10 cellular contexts compared by ENCODE assay signal in the genomic region with DNA sequence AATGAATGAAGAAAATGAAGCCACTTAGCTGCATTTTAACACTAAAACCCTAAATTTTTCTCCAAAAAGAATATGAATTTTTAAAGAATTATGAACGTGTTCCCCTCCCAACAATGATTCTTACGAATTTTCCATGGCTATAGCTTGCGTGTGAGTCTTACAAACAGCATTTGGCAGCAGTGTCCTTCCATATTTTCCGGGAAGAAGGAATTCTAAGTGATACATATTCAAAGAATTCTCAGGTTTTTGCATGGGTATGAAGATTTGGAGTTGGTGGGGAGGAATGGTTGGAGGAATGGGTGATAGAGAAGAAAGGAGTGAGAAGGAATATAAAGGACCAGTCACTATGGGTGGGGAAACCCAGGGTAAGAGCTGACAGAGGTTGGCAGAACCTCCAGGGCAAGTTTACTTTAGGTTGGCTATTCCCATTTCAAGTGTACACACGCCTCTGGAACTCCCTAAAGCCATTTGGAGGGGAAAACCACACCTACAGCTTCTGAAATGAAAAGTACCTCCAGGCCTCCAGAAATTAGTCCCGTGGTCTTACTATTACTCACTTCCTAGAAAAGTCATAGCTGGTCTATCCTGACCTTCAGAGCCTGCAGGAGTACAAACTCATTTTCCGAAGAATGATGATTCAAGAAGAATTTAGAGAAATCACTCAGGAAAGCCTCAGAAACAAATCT.
DNase-seq lines count a peak whose midpoint lies in the region; ATAC-seq and TF ChIP-seq lines count a peak whose summit lies in the region.
"Had no signal": no experiment of that assay in that cellular context is flagged by ENCODE, and none has a peak within 500 bp of the region (broad histone marks: within the 10 kb centered on the region; RNA-seq: fewer than 3 reads in every experiment).

No MANE protein-coding gene starts in this region.

- ATAC-seq in GM18868 (IDR thresholded peaks at IDR 0.05; ENCODE audit: unreplicated experiment) (peak; percentile 81), HG02678 (IDR thresholded peaks at IDR 0.05; ENCODE audit: unreplicated experiment) (no peak)

- peak; percentile 35 for DNase-seq in HS-27A (ENCODE audit: low read depth)
- peak; percentile 75 for DNase-seq in choroid plexus epithelial cell (ENCODE audit: low read depth)
- peak; percentile 2 to 8 for DNase-seq in stimulated activated CD8-positive, alpha-beta memory T cell treated with anti-CD3 and anti-CD28 coated beads, Interleukin-15, amount 100 ng/mL, for 48 hours (ENCODE audit: low read depth in 2 of 2)
- no peak for DNase-seq in globus pallidus (ENCODE audit: low spot score)
- no peak for DNase-seq in hypothalamus (lab: John Stamatoyannopoulos, UW)
- DNase-seq: activated naive CD8-positive, alpha-beta T cell treated with anti-CD3 and anti-CD28 coated beads, Interleukin-2, amount 10 ng/mL, durations not matched to agents 7 days and 5 days; NCI-H1105; small intestine had no signal

- H3K4me3 ChIP-seq in choroid plexus epithelial cell (ENCODE audit: low read depth, low read length) = no peak overlapping the region

- no peak for TF ChIP-seq CTCF in choroid plexus epithelial cell (conservative IDR thresholded peaks at IDR 0.05; ENCODE audit: low read depth, low read length)

Comparison
In these comparisons a context has a peak if more than half of its experiments do, and no peak if none do; other contexts are left out.
1. DNase-seq: peak in HS-27A (single experiment), choroid plexus epithelial cell (single experiment) and stimulated activated CD8-positive, alpha-beta memory T cell treated with anti-CD3 and anti-CD28 coated beads, Interleukin-15, amount 100 ng/mL, for 48 hours (2 of 2); none in globus pallidus (single experiment) and hypothalamus (0 of 51).